Comparison of ENCODE assay signal across 8 cellular contexts in the genomic region with DNA sequence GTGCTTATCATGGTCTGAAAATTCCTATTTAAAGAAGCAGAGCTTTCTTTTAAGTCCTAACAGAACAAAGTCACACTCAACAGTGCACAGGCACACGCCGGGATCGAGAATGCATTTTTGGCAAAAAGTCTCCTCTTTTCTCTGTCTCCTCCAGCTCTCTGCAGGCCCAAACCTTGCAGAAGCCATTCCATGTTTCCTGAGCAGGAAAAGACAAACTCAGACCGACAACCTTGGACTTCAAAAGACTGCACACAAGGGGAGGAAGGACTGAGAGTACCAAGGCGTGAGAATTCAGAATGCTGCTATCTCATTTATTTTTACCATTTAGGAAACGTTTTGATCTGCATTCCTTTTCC.
A peak's percentile ranks its signal among the peaks of the same experiment; 100 is the strongest.
DNase-seq lines count a peak whose midpoint lies in the region; ATAC-seq and TF ChIP-seq lines count a peak whose summit lies in the region.

No MANE protein-coding gene starts in this region.

- H3K4me1 ChIP-seq in SK-N-SH (ENCODE audit: control insufficient read depth in 1 of 2, insufficient read depth in 2 of 2, low read depth in 1 of 2, low read length in 1 of 2) (peaks cover 15 to 31% of the 10 kb centered on the region in 2 experiments), gastrocnemius medialis (peaks cover 38 to 44% of the 10 kb centered on the region in 2 donors)

- H3K4me3 ChIP-seq in GM08714 (ENCODE audit: low read length): peak overlapping the region; percentile 61; the same call in 1 of the 2 replicates
- H3K4me3 ChIP-seq in SK-N-SH (ENCODE audit: low read depth in 2 of 2, low read length in 1 of 2): peak overlapping the region; percentile 67 to 71
- H3K4me3 ChIP-seq in gastrocnemius medialis: peak overlapping the region; percentile 77 to 87 (median 82)

- TF ChIP-seq EP300 in SK-N-SH (IDR thresholded peaks at IDR 0.05; ENCODE audit: borderline replicate concordance in 1 of 2, low read depth in 1 of 2, low read length in 1 of 2): no peak

- DNase-seq in SK-N-SH: no peak
- peak; percentile 34 for DNase-seq in fibroblast of peridontal ligament (ENCODE audit: extremely low read depth)
- no peak for DNase-seq in gastrocnemius medialis
- DNase-seq in middle frontal gyrus (ENCODE audit: extremely low spot score, low spot score): no peak
- DNase-seq in NCI-H1694 treated with DMSO at 0.1 percent for 48 hours (lab: John Stamatoyannopoulos, UW): no peak

- 44% methylated on average over 6 of the region's 6 CpGs for WGBS in SK-N-SH (ENCODE audit: low lambda C conversion rate)

- H3K27me3 ChIP-seq in SK-N-SH (ENCODE audit: insufficient read depth): no peaks in the 10 kb centered on the region
- no peaks in the 10 kb centered on the region for H3K27me3 ChIP-seq in gastrocnemius medialis

- no peaks in the 10 kb centered on the region for H3K9me2 ChIP-seq in SK-N-SH

- no peak for TF ChIP-seq CTCF in SK-N-SH (IDR thresholded peaks at IDR 0.05)
- TF ChIP-seq CTCF in gastrocnemius medialis (IDR thresholded peaks at IDR 0.05 in 4 of 5, conservative IDR thresholded peaks at IDR 0.05 in 1 of 5): no peak

- peak overlapping the region; percentile 87 for H3K4me2 ChIP-seq in SK-N-SH

- CTCF ChIA-PET in SK-N-SH (lab: Yijun Ruan, JAX): interaction anchor here (0.6 to 6.8 kb wide), 6 partner anchors 20 to 937 kb away, joined by 3 to 75 read pairs (median 14); partner anchors contain the start of gene TIPARP

- no peak for TF ChIP-seq POLR2A in gastrocnemius medialis (IDR thresholded peaks at IDR 0.05)

- intact Hi-C loops in gastrocnemius medialis (cut with DNase I; ENCODE audit: low total_unique reads): loop anchor here (2.0 to 5.0 kb wide), 3 partner anchors 73 to 546 kb away; partner anchors contain the start of gene CCNL1

- H3K36me3 ChIP-seq in SK-N-SH (replicated peaks in 1 of 2; ENCODE audit: control insufficient read depth in 1 of 2, insufficient read depth in 2 of 2, low read length in 1 of 2) (no peaks in the 10 kb centered on the region), gastrocnemius medialis (no peaks in the 10 kb centered on the region)

- POLR2A ChIA-PET in SK-N-SH (lab: Yijun Ruan, JAX): interaction anchor here (0.8 to 2.3 kb wide), 12 partner anchors 11 to 546 kb away, joined by 3 to 16 read pairs (median 8); partner anchors contain the start of genes SSR3 and TIPARP

- ATAC-seq in gastrocnemius medialis (no peak), HG03378 (IDR thresholded peaks at IDR 0.05; ENCODE audit: unreplicated experiment) (no peak), GM18517 (IDR thresholded peaks at IDR 0.05; ENCODE audit: unreplicated experiment) (no peak)

- H3K9me3 ChIP-seq in SK-N-SH (no peaks in the 10 kb centered on the region), gastrocnemius medialis (no peaks in the 10 kb centered on the region)

- in situ Hi-C loops in gastrocnemius medialis (cut with MboI; ENCODE audit: low sequenced_read_pairs in 4 of 4): loop anchor here (10.0 to 25.0 kb wide), 6 partner anchors 47 to 926 kb away; partner anchors contain the start of genes LEKR1 (in 2 of the 4) and SSR3 (in 2 of the 4)

- peak overlapping the region; percentile 91 for H3K9ac ChIP-seq in SK-N-SH

- H3K79me2 ChIP-seq in SK-N-SH (ENCODE audit: insufficient read depth): no peaks in the 10 kb centered on the region

- H3K27ac ChIP-seq in SK-N-SH (ENCODE audit: low read depth in 2 of 2, low read length in 1 of 2) (peak overlapping the region; percentile 95 to 99), gastrocnemius medialis (peak overlapping the region; percentile 99 to 100 (median 100))

- no peak for TF ChIP-seq RAD21 in SK-N-SH (IDR thresholded peaks at IDR 0.05; ENCODE audit: low read length)

- peaks cover 15% of the 10 kb centered on the region for H3F3A ChIP-seq in SK-N-SH (replicated peaks; ENCODE audit: insufficient read depth)

- peak overlapping the region; percentile 78; the same call in 1 of the 2 replicates for H2AFZ ChIP-seq in SK-N-SH (ENCODE audit: low read depth)

- no peaks in the 10 kb centered on the region for H4K20me1 ChIP-seq in SK-N-SH (ENCODE audit: insufficient read depth)

TF ChIP-seq in SK-N-SH, 30 proteins besides CTCF, POLR2A, EP300 and RAD21:
- TF ChIP-seq POLR2AphosphoS5 (IDR thresholded peaks at IDR 0.05; ENCODE audit: low read depth, low read length): no peak
- no peak for TF ChIP-seq NRF1 (IDR thresholded peaks at IDR 0.05; ENCODE audit: low read depth, low read length)
- no peak for TF ChIP-seq RXRA (IDR thresholded peaks at IDR 0.05; ENCODE audit: borderline replicate concordance, low read depth)
- TF ChIP-seq TAF1 (IDR thresholded peaks at IDR 0.05; ENCODE audit: borderline replicate concordance, low read depth, low read length): no peak
- TF ChIP-seq, protein P1, sequence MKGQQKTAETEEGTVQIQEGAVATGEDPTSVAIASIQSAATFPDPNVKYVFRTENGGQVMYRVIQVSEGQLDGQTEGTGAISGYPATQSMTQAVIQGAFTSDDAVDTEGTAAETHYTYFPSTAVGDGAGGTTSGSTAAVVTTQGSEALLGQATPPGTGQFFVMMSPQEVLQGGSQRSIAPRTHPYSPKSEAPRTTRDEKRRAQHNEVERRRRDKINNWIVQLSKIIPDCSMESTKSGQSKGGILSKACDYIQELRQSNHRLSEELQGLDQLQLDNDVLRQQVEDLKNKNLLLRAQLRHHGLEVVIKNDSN (IDR thresholded peaks at IDR 0.05; ENCODE audit: borderline replicate concordance, low read depth): no peak
- no peak for TF ChIP-seq SIN3A (IDR thresholded peaks at IDR 0.05; ENCODE audit: borderline replicate concordance, low read depth, low read length)
- TF ChIP-seq, protein P2, sequence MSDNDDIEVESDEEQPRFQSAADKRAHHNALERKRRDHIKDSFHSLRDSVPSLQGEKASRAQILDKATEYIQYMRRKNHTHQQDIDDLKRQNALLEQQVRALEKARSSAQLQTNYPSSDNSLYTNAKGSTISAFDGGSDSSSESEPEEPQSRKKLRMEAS (IDR thresholded peaks at IDR 0.05; ENCODE audit: low read depth): no peak
- TF ChIP-seq, protein P3, sequence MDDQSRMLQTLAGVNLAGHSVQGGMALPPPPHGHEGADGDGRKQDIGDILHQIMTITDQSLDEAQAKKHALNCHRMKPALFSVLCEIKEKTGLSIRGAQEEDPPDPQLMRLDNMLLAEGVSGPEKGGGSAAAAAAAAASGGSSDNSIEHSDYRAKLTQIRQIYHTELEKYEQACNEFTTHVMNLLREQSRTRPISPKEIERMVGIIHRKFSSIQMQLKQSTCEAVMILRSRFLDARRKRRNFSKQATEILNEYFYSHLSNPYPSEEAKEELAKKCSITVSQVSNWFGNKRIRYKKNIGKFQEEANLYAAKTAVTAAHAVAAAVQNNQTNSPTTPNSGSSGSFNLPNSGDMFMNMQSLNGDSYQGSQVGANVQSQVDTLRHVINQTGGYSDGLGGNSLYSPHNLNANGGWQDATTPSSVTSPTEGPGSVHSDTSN (IDR thresholded peaks at IDR 0.05): no peak
- TF ChIP-seq SMC3 (IDR thresholded peaks at IDR 0.05; ENCODE audit: low read depth, low read length): no peak
- TF ChIP-seq JUND (IDR thresholded peaks at IDR 0.05): no peak
- no peak for TF ChIP-seq EZH2phosphoT487 (IDR thresholded peaks at IDR 0.05; ENCODE audit: borderline replicate concordance, low read depth)
